Comparison of ENCODE assay signal across 8 cellular contexts in the genomic region with DNA sequence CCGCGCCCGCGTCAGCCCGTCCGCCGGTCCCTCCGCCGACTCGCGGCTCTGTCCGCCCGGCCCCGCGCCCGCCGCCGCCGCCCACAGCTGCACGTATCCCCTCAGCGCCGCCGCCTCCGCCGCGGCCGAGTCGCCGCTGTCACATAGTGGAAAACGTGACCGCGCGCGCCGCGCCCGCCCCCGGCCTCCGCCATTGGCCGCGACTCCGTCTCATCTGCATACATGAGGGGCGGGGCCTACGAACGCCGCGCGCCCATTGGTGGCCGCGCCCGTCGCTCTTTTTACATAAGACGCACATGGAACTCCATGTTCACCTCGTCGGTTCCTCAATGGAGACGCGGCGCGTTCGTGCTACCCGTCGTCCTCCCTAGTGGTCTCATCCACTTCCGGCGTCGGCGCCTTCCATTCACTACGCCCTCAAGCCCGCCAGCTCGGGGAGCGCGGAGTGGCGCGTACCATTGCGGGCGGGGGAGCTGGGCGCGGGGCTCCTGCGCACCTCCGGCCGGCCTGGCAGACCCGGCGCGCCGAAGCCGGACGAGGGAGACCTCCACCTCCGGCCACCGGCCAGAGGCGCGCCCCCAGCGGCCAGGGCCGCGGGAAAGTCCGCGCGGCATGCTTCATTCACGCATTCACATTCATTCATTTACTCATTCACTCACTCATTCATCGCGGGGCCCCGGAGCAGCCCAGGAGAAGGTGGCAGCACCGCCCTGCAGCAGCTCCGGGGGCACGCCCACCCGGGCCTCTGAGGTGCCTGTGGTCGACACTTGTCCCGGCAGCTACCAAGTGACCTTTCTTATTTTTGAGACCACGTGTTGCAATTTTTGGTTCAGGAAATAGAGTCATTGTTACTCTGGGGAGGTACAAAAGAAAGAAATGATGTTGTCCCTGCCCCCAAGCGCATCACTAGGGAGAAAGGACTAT. TPM values are rescaled to one million over a fixed set of nuclear protein-coding genes. Genes with fewer than 3 reads are reported as not detected.
DNase-seq lines count a peak whose midpoint lies in the region; ATAC-seq and TF ChIP-seq lines count a peak whose summit lies in the region.

No MANE protein-coding gene starts in this region.

- CTCF ChIA-PET in activated B cell treated with CpG ODN at 0.5 μM for 24 hours (lab: Charles Lee), result no interaction called here

- peak overlapping the region; percentile 94 for H3K27ac Mint-ChIP-seq in activated B cell treated with CpG ODN at 0.5 μM for 24 hours

- DNase-seq in AG09309 (ENCODE audit: low read depth) (peak; percentile 94), NCI-H2227 treated with DMSO at 0.1 percent for 48 hours (lab: John Stamatoyannopoulos, UW) (peak; percentile 98), activated B cell treated with CpG ODN at 0.5 μM for 24 hours (peak; percentile 95), islet precursor cell (peak; percentile 99)
- DNase-seq in central memory CD4-positive, alpha-beta T cell, result peak; percentile 98
- DNase-seq in stimulated activated CD4-positive, alpha-beta T cell treated with anti-CD3 and anti-CD28 coated beads, Interleukin-12 subunit alpha, Interleukin-12 subunit beta, amount 100 ng/mL, for 48 hours (ENCODE audit: low read depth in 2 of 3, low spot score in 1 of 3), result peak; percentile 93 to 96 (median 96)

- intact Hi-C loops in activated B cell treated with CpG ODN at 0.5 μM for 24 hours (cut with micrococcal nuclease), result loop anchor here (1.0 to 5.0 kb wide), 11 partner anchors 26 to 814 kb away; partner anchors contain the start of genes ASB1, HES6, ILKAP and SCLY

- POLR2A ChIA-PET in activated B cell treated with CpG ODN at 0.5 μM for 24 hours (lab: Charles Lee), result interaction anchor here (0.6 to 1.6 kb wide), 9 partner anchors 30 to 1736 kb away, joined by 3 to 6 read pairs (median 3); partner anchors contain the start of genes HDAC4, ILKAP, NDUFA10 and TRAF3IP1

- no peaks in the 10 kb centered on the region for H3K36me3 Mint-ChIP-seq in activated B cell treated with CpG ODN at 0.5 μM for 24 hours (ENCODE audit: low read depth)

- no peaks in the 10 kb centered on the region for H3K9me3 Mint-ChIP-seq in activated B cell treated with CpG ODN at 0.5 μM for 24 hours

- H3K4me3 Mint-ChIP-seq in activated B cell treated with CpG ODN at 0.5 μM for 24 hours, result peak overlapping the region; percentile 93

- TF ChIP-seq CTCF in AG09309 (IDR thresholded peaks at IDR 0.05; ENCODE audit: control insufficient read depth, insufficient read depth, low read depth, low read length, missing control alignments) (peak; percentile 36), activated B cell treated with CpG ODN at 0.5 μM for 24 hours (IDR thresholded peaks at IDR 0.05) (no peak)

- ATAC-seq in GM18909 (IDR thresholded peaks at IDR 0.05; ENCODE audit: poor library complexity, unreplicated experiment) (peak; percentile 92), HG03175 (IDR thresholded peaks at IDR 0.05; ENCODE audit: unreplicated experiment) (peak; percentile 88), activated B cell treated with CpG ODN at 0.5 μM for 24 hours (ENCODE audit: low read depth) (peak; percentile 87)

- peaks cover 34% of the 10 kb centered on the region for H3K4me1 Mint-ChIP-seq in activated B cell treated with CpG ODN at 0.5 μM for 24 hours

- H3K4me3 ChIP-seq in AG09309 (ENCODE audit: control insufficient read depth, low read depth, low read length), result peak overlapping the region; percentile 56

- H3K27me3 Mint-ChIP-seq in activated B cell treated with CpG ODN at 0.5 μM for 24 hours, result no peaks in the 10 kb centered on the region

RNA-seq across cellular contexts. Expression of gene PER2, which starts 0.5 kb away (rescaled TPM):
- 15.8 and 16.6 TPM in 2 replicates for total RNA-seq in activated B cell treated with CpG ODN at 0.5 μM for 24 hours

RNA-seq across cellular contexts. Expression of gene TRAF3IP1, which starts 31.4 kb away (rescaled TPM):
- 9.5 and 9.9 TPM in 2 replicates for total RNA-seq in activated B cell treated with CpG ODN at 0.5 μM for 24 hours

RNA-seq across cellular contexts. Expression of gene HES6, which starts 49.1 kb away (rescaled TPM):
- total RNA-seq in activated B cell treated with CpG ODN at 0.5 μM for 24 hours, result 4.4 and 5.0 TPM in 2 replicates

Comparison
In these comparisons a context has a peak if more than half of its experiments do, and no peak if none do; other contexts are left out.
1. Peak in every context shown above with its lines: DNase-seq, ATAC-seq and H3K4me3 ChIP-seq.